11 cellular contexts compared by ENCODE assay signal in genomic region chr15:92053727-92054316, GRCh38.
DNase-seq lines count a peak whose midpoint lies in the region; ATAC-seq, FAIRE-seq and TF ChIP-seq lines count a peak whose summit lies in the region.
"Had no signal": no experiment of that assay in that cellular context is flagged by ENCODE, and none has a peak within 500 bp of the region (broad histone marks: within the 10 kb centered on the region; RNA-seq: fewer than 3 reads in every experiment).

No MANE protein-coding gene starts in this region.

- 60 to 68% (median 67%) methylated on average over 5 of the region's 5 CpGs for WGBS in ovary, 3 donors

- H3K27ac ChIP-seq in HL-60 (replicated peaks) (no peak overlapping the region), lower lobe of right lung (no peak overlapping the region), kidney (ENCODE audit: low read depth in 2 of 2, low read length in 2 of 2) (no peak overlapping the region), ovary (no peak overlapping the region)

- H3K36me3 ChIP-seq in BE2C (no peaks in the 10 kb centered on the region), lower lobe of right lung (no peaks in the 10 kb centered on the region), kidney (ENCODE audit: control insufficient read depth in 1 of 2, insufficient read depth in 2 of 2, low read length in 2 of 2) (no peaks in the 10 kb centered on the region), ovary (no peaks in the 10 kb centered on the region)

- no peak for TF ChIP-seq EP300 in ovary (IDR thresholded peaks at IDR 0.05)

- H3K4me3 ChIP-seq in BE2C (ENCODE audit: low read depth, low read length) (no peak overlapping the region), HL-60 (replicated peaks; ENCODE audit: insufficient read depth, low read length) (no peak overlapping the region), astrocyte of the spinal cord (ENCODE audit: low read depth, low read length) (no peak overlapping the region), lower lobe of right lung (no peak overlapping the region), kidney (ENCODE audit: low read length in 2 of 2) (no peak overlapping the region), ovary (no peak overlapping the region)

- no peak for DNase-seq in BE2C
- DNase-seq in HL-60 (ENCODE audit: low read depth in 1 of 2, low spot score in 1 of 2) = no peak
- DNase-seq in astrocyte of the spinal cord (ENCODE audit: low read depth, low spot score) = no peak
- DNase-seq in lower lobe of right lung = no peak
- DNase-seq in kidney = no peak
- no peak for DNase-seq in NCI-H1048 (lab: John Stamatoyannopoulos, UW)
- DNase-seq in GM13976 (ENCODE audit: low spot score) = no peak
- no peak for DNase-seq in ovary
- DNase-seq: CD4-positive, alpha-beta T cell; IMR-90 had no signal

- ATAC-seq in lower lobe of right lung = no peak

- H3K4me1 ChIP-seq in BE2C (peaks cover 6% of the 10 kb centered on the region), lower lobe of right lung (peaks cover 12% of the 10 kb centered on the region), kidney (ENCODE audit: control insufficient read depth in 1 of 2, insufficient read depth in 1 of 2, low read depth in 1 of 2, low read length in 2 of 2) (peaks cover 0 to 3% of the 10 kb centered on the region in 2 donors), ovary (ENCODE audit: insufficient read depth) (peaks cover 1% of the 10 kb centered on the region)

- intact Hi-C loops in lower lobe of right lung (cut with DNase I) (no loop called here), kidney (cut with DNase I) (no loop called here), ovary (cut with DNase I) (loop anchor here in 1 of 4 donors (5.0 kb wide), 1 partner anchor 153 kb away; no protein-coding TSS in a partner anchor)

- TF ChIP-seq POLR2A in ovary (IDR thresholded peaks at IDR 0.05) = no peak

- H3K27me3 ChIP-seq in BE2C = no peaks in the 10 kb centered on the region
- H3K27me3 ChIP-seq in HL-60 (ENCODE audit: insufficient read depth, poor library complexity, severe bottlenecking) = no peaks in the 10 kb centered on the region
- no peaks in the 10 kb centered on the region for H3K27me3 ChIP-seq in lower lobe of right lung (ENCODE audit: low read depth)
- H3K27me3 ChIP-seq in ovary = no peaks in the 10 kb centered on the region

- no peak for FAIRE-seq in kidney (lab: Jason Lieb, UNC)
- FAIRE-seq: TTC549 had no signal

- TF ChIP-seq CTCF in BE2C (IDR thresholded peaks at IDR 0.05; ENCODE audit: low read depth, low read length) (peak; percentile 63), HL-60 (IDR thresholded peaks at IDR 0.05; ENCODE audit: insufficient read depth, low read length) (peak; percentile 4), astrocyte of the spinal cord (IDR thresholded peaks at IDR 0.05; ENCODE audit: low read depth, low read length) (peak; percentile 40), lower lobe of right lung (IDR thresholded peaks at IDR 0.05) (peak; percentile 15), kidney (IDR thresholded peaks at IDR 0.05; ENCODE audit: borderline replicate concordance, extremely low read depth, insufficient read depth) (no peak), GM13976 (IDR thresholded peaks at IDR 0.05; ENCODE audit: borderline replicate concordance, control extremely low read depth, extremely low read depth, insufficient read depth, missing control alignments) (no peak), ovary (IDR thresholded peaks at IDR 0.05) (no peak)

- no peak overlapping the region for H3K9ac ChIP-seq in kidney (ENCODE audit: low read length in 2 of 2)

- H3K9me3 ChIP-seq in BE2C (no peaks in the 10 kb centered on the region), lower lobe of right lung (no peaks in the 10 kb centered on the region), kidney (ENCODE audit: control insufficient read depth in 1 of 2, low read length in 2 of 2) (no peaks in the 10 kb centered on the region), ovary (no peaks in the 10 kb centered on the region)

- in situ Hi-C loops in astrocyte of the spinal cord (cut with HindIII; ENCODE audit: low sequenced_read_pairs) (no loop called here), GM13976 (cut with MboI; ENCODE audit: low sequenced_read_pairs, unreplicated experiment) (no loop called here)

Comparison
In these comparisons a context has a peak if more than half of its experiments do, and no peak if none do; other contexts are left out.
1. CTCF ChIP-seq: peak in BE2C (single experiment), HL-60 (single experiment), astrocyte of the spinal cord (single experiment) and lower lobe of right lung (single experiment); none in kidney (single experiment), GM13976 (single experiment) and ovary (0 of 3).